36 cellular contexts compared by ENCODE assay signal in the genomic region with DNA sequence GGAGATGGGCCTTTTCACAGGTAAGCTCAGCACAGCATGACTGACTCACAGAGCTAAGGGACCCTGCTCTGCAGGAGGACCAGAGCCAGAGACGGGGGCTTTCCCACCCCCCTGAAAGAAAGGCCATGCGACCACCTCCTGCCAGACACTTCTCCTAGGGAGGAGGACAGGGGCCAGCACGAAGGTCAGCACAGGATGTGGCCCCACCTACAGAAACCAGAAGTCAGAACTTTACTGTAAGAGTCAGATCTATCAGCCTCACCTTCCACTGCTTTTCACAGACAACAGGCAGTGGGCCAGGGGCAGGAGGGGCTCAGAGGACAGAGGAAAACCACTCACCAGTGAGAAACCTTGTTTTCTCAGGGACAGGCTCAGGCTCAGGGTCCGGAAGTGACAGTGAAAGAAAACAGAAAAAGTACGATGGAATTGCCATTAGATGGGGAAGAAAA. TPM values are rescaled to one million over a fixed set of nuclear protein-coding genes. Genes with fewer than 3 reads are reported as not detected.
DNase-seq lines count a peak whose midpoint lies in the region; ATAC-seq, FAIRE-seq and TF ChIP-seq lines count a peak whose summit lies in the region.
"Had no signal": no experiment of that assay in that cellular context is flagged by ENCODE, and none has a peak within 500 bp of the region (broad histone marks: within the 10 kb centered on the region; RNA-seq: fewer than 3 reads in every experiment).

No MANE protein-coding gene starts in this region.

- TF ChIP-seq RAD21 in H1 (IDR thresholded peaks at IDR 0.05 in 1 of 2, conservative IDR thresholded peaks at IDR 0.05 in 1 of 2; ENCODE audit: low read depth in 2 of 2, low read length in 2 of 2), result no peak

- H3K23ac ChIP-seq in H1 (ENCODE audit: insufficient read length), result no peak overlapping the region

- TF ChIP-seq EP300 in H1 (IDR thresholded peaks at IDR 0.05; ENCODE audit: borderline replicate concordance in 1 of 2, low read depth in 2 of 2, low read length in 2 of 2), result no peak
- TF ChIP-seq EP300 in upper lobe of left lung (IDR thresholded peaks at IDR 0.05), result no peak

- no peak for FAIRE-seq in H1 (lab: Jason Lieb, UNC)
- FAIRE-seq: H54 had no signal

- 90% methylated on average over 5 of the region's 5 CpGs; no CpG with 5 or more reads in 1 of the 2 experiments for WGBS in H1 (ENCODE audit: extremely low coverage in 1 of 2, insufficient coverage in 1 of 2, insufficient read length in 1 of 2, insufficient replicate concordance in 2 of 2, low coverage in 1 of 2, low lambda C conversion rate in 2 of 2, missing lambda C conversion rate in 1 of 2), 2 experiments
- WGBS in upper lobe of left lung, 2 donors, result 58% methylated on average over 5 of the region's 5 CpGs

- no peaks in the 10 kb centered on the region for H3K9me3 ChIP-seq in H1 (ENCODE audit: insufficient read depth in 2 of 2, low read depth in 1 of 2, low read length in 1 of 2)
- no peaks in the 10 kb centered on the region for H3K9me3 ChIP-seq in upper lobe of left lung
- H3K9me3 ChIP-seq: ascending aorta, colonic mucosa, esophagus muscularis mucosa, heart left ventricle, ovary, SK-N-SH, thoracic aorta had no signal

- peak overlapping the region; percentile 9; the same call in 1 of the 2 replicates for H4K8ac ChIP-seq in H1 (ENCODE audit: extremely low read depth, insufficient read depth, low read length)

- no peaks in the 10 kb centered on the region for H3K9me3 Mint-ChIP-seq in stimulated activated naive CD8-positive, alpha-beta T cell treated with anti-CD3 and anti-CD28 coated beads, Interleukin-15, Interleukin-2, amounts not matched to agents 100 ng/mL and 50 ng/mL, for 24 hours
- H3K9me3 Mint-ChIP-seq in natural killer cell, result no peaks in the 10 kb centered on the region
- H3K9me3 Mint-ChIP-seq: activated CD4-positive, alpha-beta memory T cell treated with anti-CD3 and anti-CD28 coated beads, Interleukin-2, amount 10 ng/mL, durations not matched to agents 7 days and 5 days; activated naive CD8-positive, alpha-beta T cell treated with anti-CD3 and anti-CD28 coated beads, Interleukin-2, amount 10 ng/mL, durations not matched to agents 7 days and 5 days; activated T-helper 17 cell treated with anti-CD3 and anti-CD28 coated beads, Interleukin-2, amount 50 U/mL, for 72 hours; CD8-positive, alpha-beta memory T cell; naive B cell had no signal

- intact Hi-C loops in natural killer cell (cut with micrococcal nuclease), result loop anchor here (1.0 kb wide), 1 partner anchor 24 kb away; no protein-coding TSS in a partner anchor

- H3K4ac ChIP-seq in H1 (replicated peaks; ENCODE audit: insufficient read length, low read depth, low read length), result no peak overlapping the region

- H3K36me3 Mint-ChIP-seq in stimulated activated naive CD8-positive, alpha-beta T cell treated with anti-CD3 and anti-CD28 coated beads, Interleukin-15, Interleukin-2, amounts not matched to agents 100 ng/mL and 50 ng/mL, for 24 hours (ENCODE audit: low read depth), result no peaks in the 10 kb centered on the region
- no peaks in the 10 kb centered on the region for H3K36me3 Mint-ChIP-seq in natural killer cell
- H3K36me3 Mint-ChIP-seq: activated naive CD8-positive, alpha-beta T cell treated with anti-CD3 and anti-CD28 coated beads, Interleukin-2, amount 10 ng/mL, durations not matched to agents 7 days and 5 days; CD8-positive, alpha-beta memory T cell; naive B cell had no signal

- 0 out of 2 replicates have a peak overlapping the region, but pooled peaks have one; percentile 53 for H2BK15ac ChIP-seq in H1 (ENCODE audit: low read length)

- no peak for TF ChIP-seq POLR2A in H1 (IDR thresholded peaks at IDR 0.05; ENCODE audit: control extremely low read depth in 1 of 2, low read depth in 2 of 2, low read length in 2 of 2)
- TF ChIP-seq POLR2A in GM18505 (IDR thresholded peaks at IDR 0.05; ENCODE audit: borderline replicate concordance, extremely low read depth, insufficient read depth, insufficient read length), result no peak
- TF ChIP-seq POLR2A in upper lobe of left lung (IDR thresholded peaks at IDR 0.05), result no peak

- H3K27me3 Mint-ChIP-seq in stimulated activated naive CD8-positive, alpha-beta T cell treated with anti-CD3 and anti-CD28 coated beads, Interleukin-15, Interleukin-2, amounts not matched to agents 100 ng/mL and 50 ng/mL, for 24 hours, result no peaks in the 10 kb centered on the region
- no peaks in the 10 kb centered on the region for H3K27me3 Mint-ChIP-seq in natural killer cell (ENCODE audit: low read depth in 2 of 2)
- H3K27me3 Mint-ChIP-seq: naive B cell had no signal

- no peaks in the 10 kb centered on the region for H3K23me2 ChIP-seq in H1 (ENCODE audit: low read depth, low read length)

- CTCF ChIA-PET in H1 (lab: Charles Lee; ENCODE audit: partially characterized antibody), result interaction anchor here (1.2 to 27.2 kb wide), 3 partner anchors 9 to 71 kb away, joined by 5 to 362 read pairs (median 5); no protein-coding TSS in a partner anchor

- ATAC-seq in stimulated activated naive CD8-positive, alpha-beta T cell treated with anti-CD3 and anti-CD28 coated beads, Interleukin-15, Interleukin-2, amounts not matched to agents 100 U/mL and 50 U/mL, for 24 hours, result no peak
- peak; percentile 43 to 65 (median 64) for ATAC-seq in natural killer cell
- ATAC-seq in GM18505 (IDR thresholded peaks at IDR 0.05; ENCODE audit: unreplicated experiment), result no peak
- ATAC-seq in upper lobe of left lung (ENCODE audit: low FRiP score in 2 of 2), result no peak
- ATAC-seq: activated T-helper 17 cell treated with anti-CD3 and anti-CD28 coated beads, Interleukin-2, amount 50 U/mL, for 72 hours; heart left ventricle; Right ventricle myocardium inferior had no signal

- DNase-seq in stimulated activated naive CD8-positive, alpha-beta T cell treated with anti-CD3 and anti-CD28 coated beads, Interleukin-15, Interleukin-2, amounts not matched to agents 100 U/mL and 50 U/mL, for 24 hours, result no peak
- DNase-seq in H1 (ENCODE audit: low read depth in 1 of 2, low spot score in 2 of 2) (no peak), natural killer cell (peak; percentile 28), NCI-H2107 treated with DMSO at 0.1 percent for 48 hours (lab: John Stamatoyannopoulos, UW; ENCODE audit: unreplicated experiment) (no peak), SKM-1 treated with dmso at 0.1 percent for 144 hours (lab: John Stamatoyannopoulos, UW; ENCODE audit: unreplicated experiment) (no peak), upper lobe of left lung (no peak)
- DNase-seq: activated CD4-positive, alpha-beta memory T cell treated with anti-CD3 and anti-CD28 coated beads, Interleukin-2, amount 10 ng/mL, durations not matched to agents 7 days and 5 days; activated CD4-positive, CD25-positive, alpha-beta regulatory T cell treated with anti-CD3 and anti-CD28 coated beads, Interleukin-2, amount 50 U/mL, for 72 hours; activated naive CD8-positive, alpha-beta T cell treated with anti-CD3 and anti-CD28 coated beads, Interleukin-2, amount 10 ng/mL, durations not matched to agents 7 days and 5 days; CD8-positive, alpha-beta memory T cell; colonic mucosa; foreskin fibroblast; heart left ventricle; Kasumi-1; kidney glomerular epithelial cell; midbrain; naive B cell; NCI-H1436; NCI-H2081; NCI-H2227 treated with DMSO at 0.1 percent for 48 hours; NCI-H526; ovary; PC-9; SK-N-SH; stimulated activated naive CD4-positive, alpha-beta T cell; T-helper 2 cell had no signal

- H3K18ac ChIP-seq in H1 (ENCODE audit: extremely low read depth, low read length), result peak overlapping the region; percentile 39; the same call in 1 of the 2 replicates

- peaks cover 20% of the 10 kb centered on the region for H3K4me1 Mint-ChIP-seq in stimulated activated naive CD8-positive, alpha-beta T cell treated with anti-CD3 and anti-CD28 coated beads, Interleukin-15, Interleukin-2, amounts not matched to agents 100 ng/mL and 50 ng/mL, for 24 hours (ENCODE audit: low read depth)
- H3K4me1 Mint-ChIP-seq in natural killer cell, result peaks cover 60 to 64% of the 10 kb centered on the region in 2 donors
- H3K4me1 Mint-ChIP-seq: activated CD4-positive, alpha-beta memory T cell treated with anti-CD3 and anti-CD28 coated beads, Interleukin-2, amount 10 ng/mL, durations not matched to agents 7 days and 5 days; activated T-helper 17 cell treated with anti-CD3 and anti-CD28 coated beads, Interleukin-2, amount 50 U/mL, for 72 hours had no signal

- no peak overlapping the region for H3K9ac ChIP-seq in H1 (replicated peaks in 1 of 4; ENCODE audit: extremely low read depth in 1 of 4, low read depth in 3 of 4, low read length in 3 of 4)
- H3K9ac ChIP-seq: SK-N-SH had no signal

- no peak overlapping the region for H2BK12ac ChIP-seq in H1 (ENCODE audit: low read depth, low read length)

- H2AK5ac ChIP-seq in H1 (ENCODE audit: low read depth, low read length), result no peak overlapping the region

- H3K27me3 ChIP-seq in H1 (replicated peaks in 1 of 4; ENCODE audit: control insufficient read depth in 3 of 4, extremely low read depth in 1 of 4, insufficient read depth in 3 of 4, low read length in 3 of 4) (no peaks in the 10 kb centered on the region), upper lobe of left lung (no peaks in the 10 kb centered on the region)
- H3K27me3 ChIP-seq: ascending aorta, colonic mucosa, esophagus muscularis mucosa, heart left ventricle, ovary had no signal

- H3K4me3 Mint-ChIP-seq in stimulated activated naive CD8-positive, alpha-beta T cell treated with anti-CD3 and anti-CD28 coated beads, Interleukin-15, Interleukin-2, amounts not matched to agents 100 ng/mL and 50 ng/mL, for 24 hours, result no peak overlapping the region
- H3K4me3 Mint-ChIP-seq in natural killer cell, result peak overlapping the region; percentile 89
- H3K4me3 Mint-ChIP-seq: activated CD4-positive, alpha-beta memory T cell treated with anti-CD3 and anti-CD28 coated beads, Interleukin-2, amount 10 ng/mL, durations not matched to agents 7 days and 5 days; activated naive CD8-positive, alpha-beta T cell treated with anti-CD3 and anti-CD28 coated beads, Interleukin-2, amount 10 ng/mL, durations not matched to agents 7 days and 5 days; activated T-helper 17 cell treated with anti-CD3 and anti-CD28 coated beads, Interleukin-2, amount 50 U/mL, for 72 hours had no signal

- H4K91ac ChIP-seq in H1 (replicated peaks; ENCODE audit: insufficient read length, low read length), result no peak overlapping the region

- H3K14ac ChIP-seq in H1 (ENCODE audit: insufficient read length), result no peak overlapping the region

- no peaks in the 10 kb centered on the region; the same call in 1 of the 2 replicates for H3K79me1 ChIP-seq in H1 (ENCODE audit: low read depth, low read length)

- H3K4me3 ChIP-seq in H1 (ENCODE audit: extremely low read depth in 1 of 4, insufficient read depth in 2 of 4, low read depth in 3 of 4, low read length in 4 of 4), result no peak overlapping the region
- no peak overlapping the region for H3K4me3 ChIP-seq in upper lobe of left lung
- H3K4me3 ChIP-seq: ascending aorta, colonic mucosa, esophagus muscularis mucosa, heart left ventricle, ovary, PC-9, thoracic aorta had no signal

- no peak overlapping the region for H3K27ac ChIP-seq in H1 (ENCODE audit: low read depth, low read length)
- H3K27ac ChIP-seq in upper lobe of left lung, result no peak overlapping the region
- H3K27ac ChIP-seq: ascending aorta, colonic mucosa, esophagus muscularis mucosa, heart left ventricle, ovary, PC-9, thoracic aorta had no signal

- H3K36me3 ChIP-seq in H1 (ENCODE audit: control insufficient read depth in 2 of 4, insufficient read depth in 4 of 4, low read length in 3 of 4) (peaks cover 2 to 21% (median 8%) of the 10 kb centered on the region in 4 experiments; a peak in 6 of 8 replicates), upper lobe of left lung (peaks cover 0 to 16% (median 1%) of the 10 kb centered on the region in 4 donors)
- H3K36me3 ChIP-seq: ascending aorta, colonic mucosa, ovary had no signal

- H3K79me2 ChIP-seq in H1 (ENCODE audit: control insufficient read depth in 1 of 2, insufficient read depth in 2 of 2, low read length in 2 of 2), result peaks cover 0 to 4% of the 10 kb centered on the region in 2 experiments; a peak in 1 of 4 replicates

- H3K27ac Mint-ChIP-seq in stimulated activated naive CD8-positive, alpha-beta T cell treated with anti-CD3 and anti-CD28 coated beads, Interleukin-15, Interleukin-2, amounts not matched to agents 100 ng/mL and 50 ng/mL, for 24 hours, result peak overlapping the region; percentile 61
- peak overlapping the region; percentile 80 to 87 for H3K27ac Mint-ChIP-seq in natural killer cell
- H3K27ac Mint-ChIP-seq: activated CD4-positive, alpha-beta memory T cell treated with anti-CD3 and anti-CD28 coated beads, Interleukin-2, amount 10 ng/mL, durations not matched to agents 7 days and 5 days; activated naive CD8-positive, alpha-beta T cell treated with anti-CD3 and anti-CD28 coated beads, Interleukin-2, amount 10 ng/mL, durations not matched to agents 7 days and 5 days; activated T-helper 17 cell treated with anti-CD3 and anti-CD28 coated beads, Interleukin-2, amount 50 U/mL, for 72 hours; CD8-positive, alpha-beta memory T cell had no signal

- no peak overlapping the region for H4K5ac ChIP-seq in H1 (ENCODE audit: insufficient read length, low read depth, low read length)

- no peak overlapping the region for H2BK120ac ChIP-seq in H1 (replicated peaks; ENCODE audit: low read depth, low read length)

- H2BK5ac ChIP-seq in H1 (ENCODE audit: low read depth, low read length), result 0 out of 2 replicates have a peak overlapping the region, but pooled peaks have one; percentile 5

- no peak overlapping the region for H3K56ac ChIP-seq in H1 (replicated peaks; ENCODE audit: insufficient read length, low read depth, low read length)

- H3K4me2 ChIP-seq in H1 (ENCODE audit: insufficient read depth in 1 of 2, low read depth in 2 of 2, low read length in 2 of 2), result no peak overlapping the region
- H3K4me2 ChIP-seq: PC-9, SK-N-SH had no signal

- POLR2A ChIA-PET in H1 (lab: Charles Lee; ENCODE audit: partially characterized antibody), result interaction anchor here (0.9 to 1.5 kb wide), 2 partner anchors 22 to 38 kb away, joined by 3 read pairs; a partner anchor contains a TSS

- H4K20me1 ChIP-seq in H1 (replicated peaks in 1 of 2; ENCODE audit: control insufficient read depth in 1 of 2, insufficient read depth in 2 of 2, low read length in 2 of 2), result peaks cover 2 to 3% of the 10 kb centered on the region in 2 experiments

- H3K4me1 ChIP-seq in H1 (replicated peaks in 1 of 4; ENCODE audit: control insufficient read depth in 3 of 4, insufficient read depth in 4 of 4, low read length in 3 of 4), result peaks cover 0 to 17% (median 13%) of the 10 kb centered on the region in 4 experiments
- peaks cover 22 to 28% (median 25%) of the 10 kb centered on the region in 4 donors for H3K4me1 ChIP-seq in upper lobe of left lung
- H3K4me1 ChIP-seq: ascending aorta had no signal

- no peak overlapping the region for H2AFZ ChIP-seq in H1 (ENCODE audit: low read length)
- H2AFZ ChIP-seq: PC-9 had no signal

- TF ChIP-seq CTCF in H1 (IDR thresholded peaks at IDR 0.05; ENCODE audit: control extremely low read depth in 1 of 3, insufficient read depth in 1 of 3, low read depth in 1 of 3, low read length in 3 of 3) (no peak), natural killer cell (IDR thresholded peaks at IDR 0.05) (no peak), upper lobe of left lung (IDR thresholded peaks at IDR 0.05) (no peak)

- no peak overlapping the region for H2BK20ac ChIP-seq in H1 (ENCODE audit: low read length)

RNA-seq across cellular contexts. Expression of a gene that starts 37.9 kb away (rescaled TPM):
- 34.6 and 36.2 TPM in 2 replicates for total RNA-seq in H1 (2021; fragmentation: NEBNext Ultra II Directional; extraction: Animal tissue kit (Norgen Biotek cat#: 25700))
- polyA plus RNA-seq in H1 (2011; rRNA removed), result 44.7 and 54.7 TPM in 2 replicates
- polyA plus RNA-seq in H1 (2011; cell fraction: cytosol; rRNA removed), result 28.0 TPM
- 37.7 TPM for polyA plus RNA-seq in H1 (2011; cell fraction: nucleus; rRNA removed)
- polyA plus RNA-seq in H1 (2012, experiment 1 of 2), result 20.9 to 32.3 TPM (median 28.8 TPM) in 4 replicates
- 33.2 TPM for polyA plus RNA-seq in H1 (2012, experiment 2 of 2)
- polyA plus RNA-seq in H1 (2013, experiment 1 of 2), result 25.1 TPM
- polyA plus RNA-seq in H1 (2013, experiment 2 of 2), result 28.5 TPM
- polyA minus RNA-seq in H1 (2011; rRNA and poly(A)+ RNA removed), result 39.3 and 40.1 TPM in 2 replicates
- 23.5 TPM for polyA minus RNA-seq in H1 (2011; cell fraction: cytosol; rRNA and poly(A)+ RNA removed)
- polyA minus RNA-seq in H1 (2011; cell fraction: nucleus; rRNA and poly(A)+ RNA removed), result 35.4 TPM
- total RNA-seq in natural killer cell, result 10 to 100 TPM; 19.9 to 32.1 (median 20.7) TPM
- total RNA-seq in upper lobe of left lung, result 10 to 100 TPM; 15.6 to 25.2 (median 21.2) TPM
- total RNA-seq: activated CD4-positive, alpha-beta memory T cell treated with anti-CD3 and anti-CD28 coated beads, Interleukin-2, amount 10 ng/mL, durations not matched to agents 7 days and 5 days; activated T-helper 17 cell treated with anti-CD3 and anti-CD28 coated beads, Interleukin-2, amount 50 U/mL, for 72 hours; ascending aorta; CD8-positive, alpha-beta memory T cell had no signal
- polyA plus RNA-seq: CD8-positive, alpha-beta memory T cell had no signal

RNA-seq across cellular contexts. Expression of a gene that starts 45.2 kb away (rescaled TPM):
- 3.6 and 4.8 TPM in 2 replicates for total RNA-seq in H1 (2021; fragmentation: NEBNext Ultra II Directional; extraction: Animal tissue kit (Norgen Biotek cat#: 25700))
- polyA plus RNA-seq in H1 (2011; rRNA removed), result 3.2 and 6.1 TPM in 2 replicates
- polyA plus RNA-seq in H1 (2011; cell fraction: cytosol; rRNA removed), result 5.0 TPM
- polyA plus RNA-seq in H1 (2011; cell fraction: nucleus; rRNA removed), result 2.5 TPM
- polyA plus RNA-seq in H1 (2012, experiment 1 of 2), result 4.5 to 12.2 TPM (median 7.2 TPM) in 4 replicates
- 5.9 TPM for polyA plus RNA-seq in H1 (2012, experiment 2 of 2)
- 3.5 TPM for polyA plus RNA-seq in H1 (2013, experiment 1 of 2)
- polyA plus RNA-seq in H1 (2013, experiment 2 of 2), result 5.3 TPM
- 0.63 and 2.3 TPM in 2 replicates for polyA minus RNA-seq in H1 (2011; rRNA and poly(A)+ RNA removed)
- polyA minus RNA-seq in H1 (2011; cell fraction: cytosol; rRNA and poly(A)+ RNA removed), result not detected
- polyA minus RNA-seq in H1 (2011; cell fraction: nucleus; rRNA and poly(A)+ RNA removed), result 2.7 TPM
- not detected for total RNA-seq in natural killer cell
- 10 to 100 TPM in 2 of 6 donors, 1 to 10 TPM in 2, not detected in 2; 4.4 to 14.4 (median 9.1) TPM for total RNA-seq in upper lobe of left lung
- total RNA-seq: activated CD4-positive, alpha-beta memory T cell treated with anti-CD3 and anti-CD28 coated beads, Interleukin-2, amount 10 ng/mL, durations not matched to agents 7 days and 5 days; activated naive CD8-positive, alpha-beta T cell treated with anti-CD3 and anti-CD28 coated beads, Interleukin-2, amount 10 ng/mL, durations not matched to agents 7 days and 5 days; ascending aorta; CD8-positive, alpha-beta memory T cell; colonic mucosa; esophagus muscularis mucosa; renal cortical epithelial cell; skeletal muscle tissue; thoracic aorta had no signal
- polyA plus RNA-seq: CD8-positive, alpha-beta memory T cell had no signal

Comparison
In these comparisons a context has a peak if more than half of its experiments do, and no peak if none do; other contexts are left out.
1. ATAC-seq: peak in natural killer cell (3 of 3); none in stimulated activated naive CD8-positive, alpha-beta T cell treated with anti-CD3 and anti-CD28 coated beads, Interleukin-15, Interleukin-2, amounts not matched to agents 100 U/mL and 50 U/mL, for 24 hours (single experiment), GM18505 (single experiment) and upper lobe of left lung (0 of 2).